In genomic region chr7:40965745-40966144, GRCh38 we compare ENCODE assay signal across 1 cellular context.
TF ChIP-seq lines count a peak whose summit lies in the region.

No MANE protein-coding gene starts in this region.

TF ChIP-seq in GM12878, 131 proteins besides CTCF, POLR2A, EP300 and RAD21 (continued from another document and continues in another):
- no peak for TF ChIP-seq BCLAF1 (IDR thresholded peaks at IDR 0.05)
- no peak for TF ChIP-seq USF1 (IDR thresholded peaks at IDR 0.05; ENCODE audit: borderline replicate concordance, extremely low read length, insufficient read depth, low read depth, low read length)
- no peak for TF ChIP-seq NFIC (IDR thresholded peaks at IDR 0.05; ENCODE audit: low read depth, low read length)
- TF ChIP-seq EED (IDR thresholded peaks at IDR 0.05; ENCODE audit: low read depth), result no peak
- TF ChIP-seq RUNX3 (IDR thresholded peaks at IDR 0.05; ENCODE audit: low read length), result peak; percentile 51; the same call in 1 of the 2 replicates
- no peak for TF ChIP-seq E2F8 (IDR thresholded peaks at IDR 0.05; ENCODE audit: low read depth, partially characterized antibody)
- no peak for TF ChIP-seq TARDBP (IDR thresholded peaks at IDR 0.05; ENCODE audit: borderline replicate concordance)
- TF ChIP-seq FOXK2 (IDR thresholded peaks at IDR 0.05), result no peak
- no peak for TF ChIP-seq SREBF2 (IDR thresholded peaks at IDR 0.05; ENCODE audit: low read length)
- TF ChIP-seq PAX5 (IDR thresholded peaks at IDR 0.05; ENCODE audit: borderline replicate concordance, low read depth, low read length), result no peak
- TF ChIP-seq SUZ12 (IDR thresholded peaks at IDR 0.05; ENCODE audit: unreplicated experiment), result no peak
- TF ChIP-seq BMI1 (IDR thresholded peaks at IDR 0.05; ENCODE audit: borderline replicate concordance), result no peak
- no peak for TF ChIP-seq JUND (IDR thresholded peaks at IDR 0.05; ENCODE audit: low read depth, low read length)
- no peak for TF ChIP-seq SPI1 (IDR thresholded peaks at IDR 0.05; ENCODE audit: borderline replicate concordance, insufficient read depth, low read depth, low read length)
- no peak for TF ChIP-seq EZH2 (IDR thresholded peaks at IDR 0.05; ENCODE audit: borderline replicate concordance, control insufficient read depth, low read depth, low read length)
- no peak for TF ChIP-seq TAF1 (IDR thresholded peaks at IDR 0.05; ENCODE audit: borderline replicate concordance, low read depth, low read length)
- peak; percentile 56 for TF ChIP-seq SKIL (IDR thresholded peaks at IDR 0.05; ENCODE audit: low read depth, poor library complexity, severe bottlenecking)
- TF ChIP-seq CREM (IDR thresholded peaks at IDR 0.05; ENCODE audit: low read depth), result no peak
- TF ChIP-seq MLLT1 (IDR thresholded peaks at IDR 0.05), result no peak
- TF ChIP-seq NBN (IDR thresholded peaks at IDR 0.05), result peak; percentile 43; the same call in 1 of the 2 replicates
- TF ChIP-seq CREB1 (IDR thresholded peaks at IDR 0.05; ENCODE audit: low read depth), result no peak
- TF ChIP-seq NR2C2 (IDR thresholded peaks at IDR 0.05; ENCODE audit: borderline replicate concordance, control insufficient read depth, insufficient read length, low read depth), result no peak
- TF ChIP-seq FOXM1 (IDR thresholded peaks at IDR 0.05; ENCODE audit: low read depth, low read length), result no peak
- TF ChIP-seq RAD51 (IDR thresholded peaks at IDR 0.05), result no peak
- TF ChIP-seq ZNF207 (IDR thresholded peaks at IDR 0.05; ENCODE audit: borderline replicate concordance), result 0 out of 2 replicates have a peak, but pooled peaks have one; percentile 58
- no peak for TF ChIP-seq CUX1 (IDR thresholded peaks at IDR 0.05; ENCODE audit: insufficient replicate concordance, low read depth, low read length)
- TF ChIP-seq ZZZ3 (IDR thresholded peaks at IDR 0.05; ENCODE audit: control insufficient read depth, insufficient read length, low read depth), result no peak
- TF ChIP-seq SIX5 (IDR thresholded peaks at IDR 0.05; ENCODE audit: low read depth, low read length, severe bottlenecking), result no peak
- no peak for TF ChIP-seq ELK1 (IDR thresholded peaks at IDR 0.05; ENCODE audit: low read depth, low read length)
- TF ChIP-seq SMARCA5 (IDR thresholded peaks at IDR 0.05), result no peak
- no peak for TF ChIP-seq MXI1 (IDR thresholded peaks at IDR 0.05; ENCODE audit: low read depth, low read length)
- no peak for TF ChIP-seq GATAD2B (conservative IDR thresholded peaks at IDR 0.05; ENCODE audit: low read depth)
- TF ChIP-seq ZBTB40 (IDR thresholded peaks at IDR 0.05; ENCODE audit: borderline replicate concordance), result no peak
- TF ChIP-seq MTA3 (IDR thresholded peaks at IDR 0.05; ENCODE audit: borderline replicate concordance, low read length), result no peak
- TF ChIP-seq ETV6 (conservative IDR thresholded peaks at IDR 0.05 in 1 of 2, IDR thresholded peaks at IDR 0.05 in 1 of 2; ENCODE audit: borderline replicate concordance in 1 of 2, low read depth in 1 of 2), result no peak
- no peak for TF ChIP-seq RFX5 (IDR thresholded peaks at IDR 0.05; ENCODE audit: low read depth, low read length)
- peak; percentile 19; the same call in 1 of the 2 replicates for TF ChIP-seq ATF2 (IDR thresholded peaks at IDR 0.05; ENCODE audit: low read length)
